8 cellular contexts compared by ENCODE assay signal in the genomic region with DNA sequence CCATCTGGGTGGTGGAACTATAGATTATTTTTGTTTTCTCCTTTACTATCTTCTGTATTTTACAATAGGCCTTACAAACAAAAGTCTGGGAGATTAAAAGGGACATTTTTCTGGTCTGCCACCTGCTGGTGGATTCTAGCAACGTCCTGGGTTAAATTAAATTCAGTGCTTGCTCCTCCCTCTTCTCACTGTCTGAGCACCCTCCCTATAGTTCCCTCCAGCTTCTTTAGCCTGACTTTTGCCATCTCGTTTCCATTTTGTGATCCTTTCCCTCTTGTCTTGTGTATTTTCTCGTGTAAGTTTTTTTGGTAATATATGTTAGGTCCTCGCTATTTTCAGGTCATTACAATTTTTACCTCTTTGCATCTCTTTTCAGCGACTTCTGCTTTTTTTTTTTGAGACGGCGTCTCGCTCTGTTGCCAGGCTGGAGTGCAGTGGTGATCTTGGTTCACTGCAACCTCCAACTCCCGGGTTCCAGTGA. TPM values are rescaled to one million over a fixed set of nuclear protein-coding genes. Genes with fewer than 3 reads are reported as not detected.
DNase-seq lines count a peak whose midpoint lies in the region; ATAC-seq, FAIRE-seq and TF ChIP-seq lines count a peak whose summit lies in the region.

No MANE protein-coding gene starts in this region.

- H2AFZ ChIP-seq in H9 (ENCODE audit: low read length): no peak overlapping the region
- no peak overlapping the region for H2AFZ ChIP-seq in astrocyte (ENCODE audit: low read depth, low read length)

- H3K9me3 Mint-ChIP-seq in H9: peaks cover 7 to 8% of the 10 kb centered on the region in 2 experiments; a peak in 4 of 5 replicates
- H3K9me3 Mint-ChIP-seq in T-helper 2 cell treated with Interferon-gamma antibody and Interleukin-4, amounts not matched to agents 5 μg/mL and 100 μg/mL, for 36 hours: peaks cover 6% of the 10 kb centered on the region
- peaks cover 4% of the 10 kb centered on the region for H3K9me3 Mint-ChIP-seq in astrocyte (ENCODE audit: unreplicated experiment)

- no peak overlapping the region for H4K5ac ChIP-seq in H9 (ENCODE audit: insufficient read length, low read depth, low read length)

- no peak overlapping the region for H2BK12ac ChIP-seq in H9 (ENCODE audit: insufficient read length, low read depth, low read length)

- no peak overlapping the region for H3K4me2 ChIP-seq in H9 (ENCODE audit: insufficient read depth, insufficient read length, low read length)
- H3K4me2 ChIP-seq in astrocyte (ENCODE audit: low read length): no peak overlapping the region

- no peak overlapping the region for H3K27ac ChIP-seq in H9 (ENCODE audit: insufficient read length, low read depth, low read length)
- H3K27ac ChIP-seq in astrocyte (ENCODE audit: low read depth, low read length): no peak overlapping the region

- TF ChIP-seq CTCF in GM10266 (IDR thresholded peaks at IDR 0.05; ENCODE audit: control insufficient read depth, insufficient read depth, low read depth, missing control alignments) (peak; percentile 73), H9 (conservative IDR thresholded peaks at IDR 0.05) (peak; percentile 78), astrocyte (IDR thresholded peaks at IDR 0.05; ENCODE audit: insufficient read depth, low read depth, low read length) (peak; percentile 80)

- H3K4me3 Mint-ChIP-seq in H9 (no peak overlapping the region), astrocyte (ENCODE audit: unreplicated experiment) (no peak overlapping the region)
- H3K4me3 Mint-ChIP-seq in T-helper 2 cell treated with Interferon-gamma antibody and Interleukin-4, amounts not matched to agents 5 μg/mL and 100 μg/mL, for 36 hours: peak overlapping the region; percentile 27

- peaks cover under 1% of the 10 kb centered on the region for H3K9me3 ChIP-seq in H9 (ENCODE audit: control insufficient read depth, low read depth, low read length)
- no peaks in the 10 kb centered on the region for H3K9me3 ChIP-seq in astrocyte (ENCODE audit: insufficient read depth, low read depth, low read length)

- H2BK120ac ChIP-seq in H9 (ENCODE audit: low read depth, low read length, poor library complexity, severe bottlenecking): no peak overlapping the region

- no peak overlapping the region for H3K56ac ChIP-seq in H9 (ENCODE audit: insufficient read length, low read depth, low read length)

- H3K23ac ChIP-seq in H9 (ENCODE audit: insufficient read length, low read depth, low read length): no peak overlapping the region

- no peak overlapping the region for H2BK15ac ChIP-seq in H9 (ENCODE audit: low read depth, low read length)

- H2BK20ac ChIP-seq in H9 (ENCODE audit: low read depth, low read length, poor library complexity, severe bottlenecking): no peak overlapping the region

- H3K27me3 ChIP-seq in H9 (ENCODE audit: insufficient read depth, low read length): no peaks in the 10 kb centered on the region
- no peaks in the 10 kb centered on the region for H3K27me3 ChIP-seq in astrocyte (ENCODE audit: insufficient read depth, low read length)

- no peak overlapping the region for H3T11ph ChIP-seq in H9 (ENCODE audit: low read length)

- DNase-seq in GM10266 (ENCODE audit: extremely low spot score) (peak; percentile 78), H9 (peak; percentile 64), NAMALWA (ENCODE audit: low spot score) (peak; percentile 90), astrocyte (ENCODE audit: low read depth) (no peak), hippocampal formation (lab: John Stamatoyannopoulos, UW) (peak; percentile 68 to 89)
- peak; percentile 49 for DNase-seq in T-helper 2 cell treated with Interferon-gamma antibody and Interleukin-4, amounts not matched to agents 5 μg/mL and 100 μg/mL, for 36 hours (ENCODE audit: low spot score)
- DNase-seq in stimulated activated CD4-positive, alpha-beta T cell treated with anti-CD3 and anti-CD28 coated beads, Interleukin-12 subunit alpha, Interleukin-12 subunit beta, amount 100 ng/mL, for 24 hours (ENCODE audit: low read depth in 2 of 2): peak; percentile 39 to 63

- H3K79me1 ChIP-seq in H9 (ENCODE audit: insufficient read depth, low read depth, low read length, poor library complexity, severe bottlenecking): no peaks in the 10 kb centered on the region

- no peak overlapping the region for H3K14ac ChIP-seq in H9 (ENCODE audit: insufficient read depth, low read length)

- H3K27ac Mint-ChIP-seq in H9 (no peak overlapping the region), astrocyte (ENCODE audit: unreplicated experiment) (no peak overlapping the region)
- peak overlapping the region; percentile 42 for H3K27ac Mint-ChIP-seq in T-helper 2 cell treated with Interferon-gamma antibody and Interleukin-4, amounts not matched to agents 5 μg/mL and 100 μg/mL, for 36 hours

- ATAC-seq in HG03045 (IDR thresholded peaks at IDR 0.05; ENCODE audit: unreplicated experiment): no peak

- H3K4me3 ChIP-seq in astrocyte (ENCODE audit: insufficient read depth, low read depth, low read length): no peak overlapping the region

- H4K20me1 ChIP-seq in H9 (ENCODE audit: control insufficient read depth, insufficient read depth, insufficient read length) (no peaks in the 10 kb centered on the region), astrocyte (ENCODE audit: insufficient read depth, low read length) (no peaks in the 10 kb centered on the region)

- no peak overlapping the region for H3K18ac ChIP-seq in H9 (ENCODE audit: insufficient read length, low read depth, low read length)

- no peak overlapping the region for H4K91ac ChIP-seq in H9 (ENCODE audit: insufficient read length, low read depth, low read length)

- no peaks in the 10 kb centered on the region for H3K23me2 ChIP-seq in H9 (ENCODE audit: insufficient read length, low read depth, low read length, poor library complexity, severe bottlenecking)

- WGBS in H9 (ENCODE audit: extremely low coverage, insufficient read length, low lambda C conversion rate): no CpG with 5 or more reads among the region's 9 CpGs

- no peak overlapping the region for H2AK5ac ChIP-seq in H9 (ENCODE audit: insufficient read length, low read length)

- H3K4me1 Mint-ChIP-seq in H9 (peaks cover 0 to 10% of the 10 kb centered on the region in 2 experiments; a peak in 2 of 4 replicates), astrocyte (ENCODE audit: low read depth, unreplicated experiment) (peaks cover 6% of the 10 kb centered on the region)
- H3K4me1 Mint-ChIP-seq in T-helper 2 cell treated with Interferon-gamma antibody and Interleukin-4, amounts not matched to agents 5 μg/mL and 100 μg/mL, for 36 hours (ENCODE audit: low read depth): peaks cover 5% of the 10 kb centered on the region

- H2BK5ac ChIP-seq in H9 (ENCODE audit: insufficient read length, low read length): no peak overlapping the region

- H4K8ac ChIP-seq in H9 (replicated peaks; ENCODE audit: insufficient read length, low read depth, low read length): no peak overlapping the region

- no peaks in the 10 kb centered on the region for H3K4me1 ChIP-seq in H9 (ENCODE audit: insufficient read depth, low read length)
- H3K4me1 ChIP-seq in astrocyte (ENCODE audit: insufficient read depth, low read length): peaks cover 6% of the 10 kb centered on the region

- no peak overlapping the region for H3K4ac ChIP-seq in H9 (ENCODE audit: low read depth, low read length)

- no peak overlapping the region for H3K9ac ChIP-seq in H9 (ENCODE audit: extremely low read depth, insufficient read length, low read length)
- no peak overlapping the region for H3K9ac ChIP-seq in astrocyte (ENCODE audit: low read length)

- no peak for FAIRE-seq in astrocyte (lab: Jason Lieb, UNC)

- no peaks in the 10 kb centered on the region; the same call in 1 of the 2 replicates for H3K27me3 Mint-ChIP-seq in H9 (ENCODE audit: low read depth)
- no peaks in the 10 kb centered on the region for H3K27me3 Mint-ChIP-seq in T-helper 2 cell treated with Interferon-gamma antibody and Interleukin-4, amounts not matched to agents 5 μg/mL and 100 μg/mL, for 36 hours (ENCODE audit: low read depth)
- no peaks in the 10 kb centered on the region for H3K27me3 Mint-ChIP-seq in astrocyte (ENCODE audit: low read depth, unreplicated experiment)

- H3K36me3 Mint-ChIP-seq in H9 (ENCODE audit: insufficient read depth in 1 of 3, low read depth in 3 of 3) (peaks cover 28 to 39% (median 34%) of the 10 kb centered on the region in 3 experiments), astrocyte (ENCODE audit: low read depth, unreplicated experiment) (no peaks in the 10 kb centered on the region)
- peaks cover 23% of the 10 kb centered on the region for H3K36me3 Mint-ChIP-seq in T-helper 2 cell treated with Interferon-gamma antibody and Interleukin-4, amounts not matched to agents 5 μg/mL and 100 μg/mL, for 36 hours (ENCODE audit: low read depth)

- no peaks in the 10 kb centered on the region for H3K79me2 ChIP-seq in H9 (ENCODE audit: insufficient read depth, low read length)
- no peaks in the 10 kb centered on the region for H3K79me2 ChIP-seq in astrocyte (ENCODE audit: insufficient read depth, low read length)

- H3K36me3 ChIP-seq in astrocyte (ENCODE audit: insufficient read depth, low read length): peaks cover 6% of the 10 kb centered on the region

RNA-seq across cellular contexts. Expression of a gene that starts 16.1 kb away (rescaled TPM):
- total RNA-seq in H9 (2021) (9.2 and 11.4 TPM in 2 replicates), astrocyte (4.9 TPM in 2 replicates)

RNA-seq across cellular contexts. Expression of a gene that starts 16.5 kb away (rescaled TPM):
- total RNA-seq in H9 (2021): 50.8 and 52.2 TPM in 2 replicates
- 71.5 and 73.3 TPM in 2 replicates for total RNA-seq in astrocyte
